ENCODE assay signal across 8 cellular contexts in genomic region chr17:76537578-76538280, GRCh38. TPM values are rescaled to one million over a fixed set of nuclear protein-coding genes. Genes with fewer than 3 reads are reported as not detected.
DNase-seq lines count a peak whose midpoint lies in the region; ATAC-seq, FAIRE-seq and TF ChIP-seq lines count a peak whose summit lies in the region.

Gene CYGB (minus strand): TSS chr17:76537709. CDS start chr17:76537542, 167 bp downstream.

- no peaks in the 10 kb centered on the region for H3K79me2 ChIP-seq in MM.1S (ENCODE audit: low read length)

- H3K36me3 Mint-ChIP-seq in activated CD8-positive, alpha-beta T cell treated with anti-CD3 and anti-CD28 coated beads for 36 hours (ENCODE audit: low read depth): no peaks in the 10 kb centered on the region

- CTCF ChIA-PET in activated CD8-positive, alpha-beta T cell treated with anti-CD3 and anti-CD28 coated beads for 36 hours (lab: Charles Lee): interaction anchor here (1.0 to 3.7 kb wide), 3 partner anchors 14 to 49 kb away, joined by 3 to 19 read pairs (median 4); no protein-coding TSS in a partner anchor

- H3K9me3 Mint-ChIP-seq in activated CD8-positive, alpha-beta T cell treated with anti-CD3 and anti-CD28 coated beads for 36 hours: no peaks in the 10 kb centered on the region

- ATAC-seq in activated CD8-positive, alpha-beta T cell treated with anti-CD3 and anti-CD28 coated beads for 36 hours: peak; percentile 40
- peak in 2 of 4 donors; percentile 33 to 37 for ATAC-seq in heart left ventricle
- no peak for ATAC-seq in pancreas
- ATAC-seq in HG03039 (IDR thresholded peaks at IDR 0.05; ENCODE audit: unreplicated experiment): no peak

- H3K9ac ChIP-seq in BLaER1 treated with 17β-estradiol and CSF1 and Interleukin-3, amounts not matched to agents 10 nM and 100 nM: peak within 1 kb of the TSS; percentile 57 to 83 (median 77)
- no peak within 1 kb of the TSS for H3K9ac ChIP-seq in MM.1S (ENCODE audit: low read length)

- no peaks in the 10 kb centered on the region for H3K9me3 ChIP-seq in BLaER1 treated with 17β-estradiol and CSF1 and Interleukin-3, amounts not matched to agents 10 nM and 100 nM (replicated peaks in 1 of 11)
- H3K9me3 ChIP-seq in heart left ventricle (no peaks in the 10 kb centered on the region), pancreas (no peaks in the 10 kb centered on the region), MM.1S (replicated peaks; ENCODE audit: insufficient read depth, low read length) (no peaks in the 10 kb centered on the region)

- no peaks in the 10 kb centered on the region for H3K36me3 ChIP-seq in BLaER1 treated with 17β-estradiol and CSF1 and Interleukin-3, amounts not matched to agents 10 nM and 100 nM
- H3K36me3 ChIP-seq in heart left ventricle (peaks cover 0 to 3% (median 0%) of the 10 kb centered on the region in 9 donors), pancreas (no peaks in the 10 kb centered on the region), MM.1S (replicated peaks; ENCODE audit: insufficient read depth, low read length) (no peaks in the 10 kb centered on the region)

- peaks cover 53 to 92% (median 83%) of the 10 kb centered on the region in 10 experiments for H3K4me1 ChIP-seq in BLaER1 treated with 17β-estradiol and CSF1 and Interleukin-3, amounts not matched to agents 10 nM and 100 nM
- H3K4me1 ChIP-seq in heart left ventricle (peaks cover 0 to 66% (median 32%) of the 10 kb centered on the region in 12 donors), pancreas (peaks cover 0 to 3% (median 3%) of the 10 kb centered on the region in 3 donors), MM.1S (ENCODE audit: low read length) (no peaks in the 10 kb centered on the region)

- POLR2A ChIA-PET in activated CD8-positive, alpha-beta T cell treated with anti-CD3 and anti-CD28 coated beads for 36 hours (lab: Charles Lee): no interaction called here

- H3K27me3 Mint-ChIP-seq in activated CD8-positive, alpha-beta T cell treated with anti-CD3 and anti-CD28 coated beads for 36 hours: peaks cover 24% of the 10 kb centered on the region

- no peak for TF ChIP-seq CTCF in activated CD8-positive, alpha-beta T cell treated with anti-CD3 and anti-CD28 coated beads for 36 hours (IDR thresholded peaks at IDR 0.05)
- no peak for TF ChIP-seq CTCF in heart left ventricle (IDR thresholded peaks at IDR 0.05)
- TF ChIP-seq CTCF in pancreas (IDR thresholded peaks at IDR 0.05): no peak
- no peak for TF ChIP-seq CTCF in MM.1S (IDR thresholded peaks at IDR 0.05; ENCODE audit: low read length)

- peaks cover 8% of the 10 kb centered on the region for H3K4me1 Mint-ChIP-seq in activated CD8-positive, alpha-beta T cell treated with anti-CD3 and anti-CD28 coated beads for 36 hours (ENCODE audit: low read depth)

- peak within 1 kb of the TSS; percentile 57 to 77 (median 70) for H3K27ac ChIP-seq in BLaER1 treated with 17β-estradiol and CSF1 and Interleukin-3, amounts not matched to agents 10 nM and 100 nM
- peak within 1 kb of the TSS; percentile 69 to 90 (median 84) for H3K27ac ChIP-seq in heart left ventricle
- H3K27ac ChIP-seq in pancreas: no peak within 1 kb of the TSS
- H3K27ac ChIP-seq in MM.1S (ENCODE audit: low read length): no peak within 1 kb of the TSS

- H2AFZ ChIP-seq in MM.1S (ENCODE audit: low read length): no peak within 1 kb of the TSS

- no peak within 1 kb of the TSS for H3K27ac Mint-ChIP-seq in activated CD8-positive, alpha-beta T cell treated with anti-CD3 and anti-CD28 coated beads for 36 hours

- 0 to 6% (median 3%) methylated on average over 11 to 95 of the region's 95 CpGs for WGBS in heart left ventricle, 4 donors
- 6% methylated on average over 30 to 95 of the region's 95 CpGs for WGBS in pancreas, 2 donors

- H3K4me2 ChIP-seq in BLaER1 treated with 17β-estradiol and CSF1 and Interleukin-3, amounts not matched to agents 10 nM and 100 nM: peak within 1 kb of the TSS; percentile 94 to 100 (median 98)
- H3K4me2 ChIP-seq in MM.1S (ENCODE audit: low read depth, low read length): no peak within 1 kb of the TSS

- FAIRE-seq in pancreas (lab: Jason Lieb, UNC): no peak

- peaks cover 47 to 62% (median 50%) of the 10 kb centered on the region in 11 experiments for H3K27me3 ChIP-seq in BLaER1 treated with 17β-estradiol and CSF1 and Interleukin-3, amounts not matched to agents 10 nM and 100 nM
- H3K27me3 ChIP-seq in heart left ventricle (peaks cover 0 to 38% (median 0%) of the 10 kb centered on the region in 9 donors), pancreas (no peaks in the 10 kb centered on the region), MM.1S (replicated peaks; ENCODE audit: insufficient read depth, low read length) (peaks cover 80% of the 10 kb centered on the region)

- peak in 1 of 2 donors; percentile 49 for TF ChIP-seq POLR2A in heart left ventricle (IDR thresholded peaks at IDR 0.05)

- no peak within 1 kb of the TSS for H3K4me3 Mint-ChIP-seq in activated CD8-positive, alpha-beta T cell treated with anti-CD3 and anti-CD28 coated beads for 36 hours

- peak within 1 kb of the TSS; percentile 56 to 73 (median 60) for H3K4me3 ChIP-seq in BLaER1 treated with 17β-estradiol and CSF1 and Interleukin-3, amounts not matched to agents 10 nM and 100 nM
- H3K4me3 ChIP-seq in heart left ventricle (peak within 1 kb of the TSS; percentile 33 to 74 (median 58)), pancreas (peak within 1 kb of the TSS in 3 of 4 donors; percentile 5 to 39 (median 33)), MM.1S (ENCODE audit: low read length) (no peak within 1 kb of the TSS)

- H3K9me2 ChIP-seq in MM.1S (replicated peaks; ENCODE audit: insufficient read depth, low read length): no peaks in the 10 kb centered on the region

- peaks cover 0 to 7% (median 0%) of the 10 kb centered on the region in 11 experiments; a peak in 2 of 22 replicates for H4K20me1 ChIP-seq in BLaER1 treated with 17β-estradiol and CSF1 and Interleukin-3, amounts not matched to agents 10 nM and 100 nM
- no peaks in the 10 kb centered on the region for H4K20me1 ChIP-seq in MM.1S (ENCODE audit: insufficient read depth, low read length)

- DNase-seq in activated CD8-positive, alpha-beta T cell treated with anti-CD3 and anti-CD28 coated beads for 36 hours: no peak
- DNase-seq in heart left ventricle (peak in 3 of 5 donors; percentile 66 to 77 (median 74)), pancreas (peak in 1 of 6 donors; percentile 68), NCI-H345 (lab: John Stamatoyannopoulos, UW) (no peak), cerebellar nuclear complex (lab: John Stamatoyannopoulos, UW) (no peak), MM.1S (no peak)

- intact Hi-C loops in activated CD8-positive, alpha-beta T cell treated with anti-CD3 and anti-CD28 coated beads for 36 hours (cut with micrococcal nuclease): no loop called here
- intact Hi-C loops in heart left ventricle (cut with DNase I): no loop called here
- intact Hi-C loops in pancreas (cut with DNase I): loop anchor here in 1 of 3 donors (10.0 kb wide), 1 partner anchor 167 kb away; no protein-coding TSS in a partner anchor

- H3F3A ChIP-seq in MM.1S (ENCODE audit: insufficient read depth, low read length): no peaks in the 10 kb centered on the region

RNA-seq across cellular contexts. Expression of gene CYGB, which starts in this region (rescaled TPM):
- total RNA-seq in activated CD8-positive, alpha-beta T cell treated with anti-CD3 and anti-CD28 coated beads for 36 hours: under 1 TPM in 1 of 2 experiments, not detected in 1; 0.23 TPM
- total RNA-seq in heart left ventricle (10 to 100 TPM; 11.8 to 37.9 (median 21.9) TPM), pancreas (10 to 100 TPM in 1 of 6 donors, 1 to 10 TPM in 5; 2.6 to 15.7 (median 6.5) TPM)
- polyA plus RNA-seq in heart left ventricle (10 to 100 TPM; 16.7 to 25.9 TPM), pancreas (10 to 100 TPM in 1 of 2 donors, 1 to 10 TPM in 1; 9.8 to 10.3 TPM)

Comparison
In these comparisons a context has a peak if more than half of its experiments do, and no peak if none do; other contexts are left out.
1. Peak in ATAC-seq in activated CD8-positive, alpha-beta T cell treated with anti-CD3 and anti-CD28 coated beads for 36 hours; RNA of the gene not detected or under 1 TPM.
2. H3K27ac ChIP-seq: peak in BLaER1 treated with 17β-estradiol and CSF1 and Interleukin-3, amounts not matched to agents 10 nM and 100 nM (11 of 11) and heart left ventricle (12 of 12); none in pancreas (0 of 4) and MM.1S (single experiment).
3. DNase-seq: peak in heart left ventricle (3 of 5); none in activated CD8-positive, alpha-beta T cell treated with anti-CD3 and anti-CD28 coated beads for 36 hours (single experiment), NCI-H345 (single experiment), cerebellar nuclear complex (0 of 2) and MM.1S (single experiment).